In genomic region chr22:18935889-18936529, GRCh38 we compare ENCODE assay signal across 1 cellular context.
TF ChIP-seq lines count a peak whose summit lies in the region.

Gene PRODH (minus strand): TSS chr22:18936293. CDS start chr22:18936287, 6 bp downstream.

TF ChIP-seq in GM23338, 12 proteins besides CTCF, POLR2A, EP300 and RAD21 (continued from another document):
- TF ChIP-seq ZNF462 (CRISPR knock-in tag; IDR thresholded peaks at IDR 0.05), result no peak
